ENCODE assay signal across 9 cellular contexts in the genomic region with DNA sequence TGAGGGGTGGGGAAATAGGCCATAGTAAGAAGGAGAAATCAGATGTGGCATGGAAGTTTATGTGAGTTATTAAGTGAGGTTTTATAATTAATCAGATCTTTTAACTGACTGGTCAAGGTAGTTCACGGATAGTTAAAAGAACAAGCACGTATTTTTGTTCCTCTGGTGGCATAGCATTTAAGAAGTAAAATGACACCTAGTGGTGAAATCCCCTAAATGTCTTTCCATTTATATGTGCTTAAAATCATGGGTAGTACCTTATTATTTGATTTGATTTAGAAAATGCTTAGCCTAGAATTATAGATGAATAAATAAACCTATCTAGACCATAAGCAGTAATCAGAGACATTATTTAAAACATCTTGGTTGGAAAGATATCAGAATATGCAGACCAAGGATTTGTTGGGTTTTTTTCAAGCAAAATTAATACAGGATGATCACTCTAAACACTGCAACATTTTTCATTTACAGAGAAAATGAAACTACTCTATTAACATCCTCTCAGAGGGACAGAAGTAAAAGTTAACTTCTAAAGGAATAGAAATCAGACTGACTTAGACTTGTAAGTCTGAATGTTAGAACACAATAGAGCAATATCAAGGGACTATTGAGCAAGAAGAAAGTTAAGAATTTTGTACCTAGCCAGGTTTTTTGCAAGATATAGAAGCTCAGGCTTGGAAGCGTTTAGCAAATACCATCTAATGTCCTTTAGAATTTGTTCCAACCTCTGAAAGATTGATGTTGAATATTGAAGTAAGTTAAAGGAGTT.
A peak's percentile ranks its signal among the peaks of the same experiment; 100 is the strongest.
DNase-seq lines count a peak whose midpoint lies in the region; ATAC-seq and TF ChIP-seq lines count a peak whose summit lies in the region.
"Had no signal": no experiment of that assay in that cellular context is flagged by ENCODE, and none has a peak within 500 bp of the region (broad histone marks: within the 10 kb centered on the region; RNA-seq: fewer than 3 reads in every experiment).

No MANE protein-coding gene starts in this region.

- DNase-seq in Caco-2 (no peak), HuH-7.5 (ENCODE audit: low spot score) (peak; percentile 13), T-helper 17 cell (no peak), fibroblast of villous mesenchyme (ENCODE audit: low read depth) (peak; percentile 68), putamen (ENCODE audit: low spot score) (peak; percentile 17), NK-92 (lab: John Stamatoyannopoulos, UW; ENCODE audit: unreplicated experiment) (no peak)
- no peak for DNase-seq in effector memory CD4-positive, alpha-beta T cell

- H3K4me1 ChIP-seq in Caco-2 = peaks cover 6% of the 10 kb centered on the region
- H3K4me1 ChIP-seq in effector memory CD4-positive, alpha-beta T cell (ENCODE audit: control insufficient read depth, insufficient read depth, low read length, poor library complexity, severe bottlenecking) = no peaks in the 10 kb centered on the region
- H3K4me1 ChIP-seq: SJCRH30 had no signal

- ATAC-seq in GM19351 (IDR thresholded peaks at IDR 0.05; ENCODE audit: unreplicated experiment) (peak; percentile 69), T-helper 17 cell (no peak)

- no peaks in the 10 kb centered on the region for H3K27me3 Mint-ChIP-seq in Caco-2 (ENCODE audit: insufficient read depth, unreplicated experiment)
- no peaks in the 10 kb centered on the region for H3K27me3 Mint-ChIP-seq in T-helper 17 cell

- H3K27ac ChIP-seq in effector memory CD4-positive, alpha-beta T cell (ENCODE audit: insufficient read depth, low read length, poor library complexity, severe bottlenecking) = no peak overlapping the region
- H3K27ac ChIP-seq: SJCRH30 had no signal

- H3K36me3 Mint-ChIP-seq in Caco-2 (ENCODE audit: insufficient read depth, unreplicated experiment) (no peaks in the 10 kb centered on the region), T-helper 17 cell (ENCODE audit: low read depth) (peaks cover 2% of the 10 kb centered on the region)

- CTCF ChIA-PET in Caco-2 (lab: Charles Lee) = no interaction called here

- H3K27ac Mint-ChIP-seq in Caco-2 (ENCODE audit: unreplicated experiment) (no peak overlapping the region), T-helper 17 cell (peak overlapping the region; percentile 88)

- peak; percentile 24 to 38 for TF ChIP-seq CTCF in Caco-2 (IDR thresholded peaks at IDR 0.05; ENCODE audit: insufficient read depth in 1 of 2, low read depth in 1 of 2, low read length in 1 of 2, severe bottlenecking in 1 of 2, unreplicated experiment in 1 of 2)
- TF ChIP-seq CTCF in fibroblast of villous mesenchyme (IDR thresholded peaks at IDR 0.05; ENCODE audit: insufficient read depth, low read depth, low read length) = peak; percentile 38

- intact Hi-C loops in Caco-2 (cut with micrococcal nuclease; ENCODE audit: unreplicated experiment) = loop anchor here (1.0 kb wide), 3 partner anchors 301 to 428 kb away; no protein-coding TSS in a partner anchor

- no peaks in the 10 kb centered on the region for H3K9me3 Mint-ChIP-seq in Caco-2 (ENCODE audit: unreplicated experiment)

- no TSS peak for BruUV-seq in Caco-2 (replicated peaks; lab: Mats Ljungman, UMichigan)

- no peaks in the 10 kb centered on the region for H3K9me3 ChIP-seq in Caco-2
- H3K9me3 ChIP-seq in T-helper 17 cell (ENCODE audit: control insufficient read depth, low read length, poor library complexity, severe bottlenecking) = no peaks in the 10 kb centered on the region
- no peaks in the 10 kb centered on the region for H3K9me3 ChIP-seq in effector memory CD4-positive, alpha-beta T cell (ENCODE audit: control insufficient read depth, low read length)
- H3K9me3 ChIP-seq: SJCRH30 had no signal

- H3K4me3 ChIP-seq in Caco-2 (ENCODE audit: low read depth, low read length) (no peak overlapping the region), fibroblast of villous mesenchyme (ENCODE audit: low read depth, low read length) (no peak overlapping the region)
- no peak overlapping the region for H3K4me3 ChIP-seq in effector memory CD4-positive, alpha-beta T cell (ENCODE audit: insufficient read depth, low read depth, low read length, poor library complexity, severe bottlenecking)
- H3K4me3 ChIP-seq: SJCRH30 had no signal

- POLR2A ChIA-PET in Caco-2 (lab: Charles Lee) = no interaction called here

- no peaks in the 10 kb centered on the region for H3K36me3 ChIP-seq in Caco-2 (ENCODE audit: control insufficient read depth, insufficient read depth, low read length)
- peaks cover 3% of the 10 kb centered on the region for H3K36me3 ChIP-seq in effector memory CD4-positive, alpha-beta T cell (ENCODE audit: control insufficient read depth, insufficient read depth, low read length)

- H3K27me3 ChIP-seq in Caco-2 (replicated peaks; ENCODE audit: control insufficient read depth, insufficient read depth, low read length) = no peaks in the 10 kb centered on the region
- no peaks in the 10 kb centered on the region for H3K27me3 ChIP-seq in effector memory CD4-positive, alpha-beta T cell (replicated peaks; ENCODE audit: control insufficient read depth, insufficient read depth, low read length, poor library complexity, severe bottlenecking)
- H3K27me3 ChIP-seq: SJCRH30 had no signal

- H3K4me1 Mint-ChIP-seq in Caco-2 (ENCODE audit: low read depth, unreplicated experiment) (peaks cover 6% of the 10 kb centered on the region), T-helper 17 cell (peaks cover 19% of the 10 kb centered on the region)

- H3K4me3 Mint-ChIP-seq in Caco-2 (ENCODE audit: unreplicated experiment) (no peak overlapping the region), T-helper 17 cell (no peak overlapping the region)

Comparison
In these comparisons a context has a peak if more than half of its experiments do, and no peak if none do; other contexts are left out.
1. DNase-seq: peak in HuH-7.5 (single experiment), fibroblast of villous mesenchyme (single experiment) and putamen (single experiment); none in Caco-2 (0 of 2), T-helper 17 cell (0 of 3), effector memory CD4-positive, alpha-beta T cell (0 of 3) and NK-92 (single experiment).